ENCODE assay signal across 8 cellular contexts in genomic region chr7:5692112-5692844, GRCh38.
DNase-seq lines count a peak whose midpoint lies in the region; ATAC-seq and TF ChIP-seq lines count a peak whose summit lies in the region.

No MANE protein-coding gene starts in this region.

- peak overlapping the region; percentile 82 for H3K9ac ChIP-seq in muscle layer of colon (ENCODE audit: low read length)

- intact Hi-C loops in aorta (cut with DNase I): loop anchor here in 1 of 2 donors (5.0 kb wide), 1 partner anchor 270 kb away; the partner anchor contains the start of gene TNRC18

- H3K4me3 ChIP-seq in GM12865 (ENCODE audit: low read depth, low read length) (peak overlapping the region; percentile 64), muscle layer of colon (ENCODE audit: low read depth in 1 of 2, low read length in 2 of 2) (peak overlapping the region; percentile 47 to 64), aorta (ENCODE audit: low read length in 2 of 2) (no peak overlapping the region)

- H3K36me3 ChIP-seq in muscle layer of colon (ENCODE audit: insufficient read depth, low read length) (peaks cover 6% of the 10 kb centered on the region), aorta (ENCODE audit: control insufficient read depth in 1 of 2, insufficient read depth in 2 of 2, low read length in 1 of 2) (no peaks in the 10 kb centered on the region)

- DNase-seq in GM12865 (ENCODE audit: low read depth) (peak; percentile 66), RKO (ENCODE audit: low spot score) (peak; percentile 81), endothelial cell (ENCODE audit: low spot score) (no peak), aorta (peak; percentile 93 to 94), immature natural killer cell (no peak), NCI-H1105 treated with DMSO at 0.1 percent for 48 hours (lab: John Stamatoyannopoulos, UW) (no peak)

- H3K4me1 ChIP-seq in muscle layer of colon (ENCODE audit: insufficient read depth, low read length) (peaks cover 100% of the 10 kb centered on the region), aorta (ENCODE audit: control insufficient read depth in 1 of 2, insufficient read depth in 2 of 2, low read length in 2 of 2) (peaks cover 9% of the 10 kb centered on the region in 2 donors)

- H3K9me3 ChIP-seq in muscle layer of colon (ENCODE audit: low read length) (no peaks in the 10 kb centered on the region), aorta (ENCODE audit: control insufficient read depth, low read length) (no peaks in the 10 kb centered on the region)

- no peaks in the 10 kb centered on the region for H3K27me3 ChIP-seq in muscle layer of colon (ENCODE audit: control insufficient read depth in 1 of 2, insufficient read depth in 2 of 2, low read length in 2 of 2)
- H3K27me3 ChIP-seq in aorta (ENCODE audit: control insufficient read depth in 1 of 2, insufficient read depth in 2 of 2, low read length in 1 of 2): no peaks in the 10 kb centered on the region

- ATAC-seq in aorta (ENCODE audit: low FRiP score) (peak; percentile 84), GM21390 (IDR thresholded peaks at IDR 0.05; ENCODE audit: unreplicated experiment) (no peak)

- H3K4me1 Mint-ChIP-seq in endothelial cell (ENCODE audit: unreplicated experiment) (peaks cover 78% of the 10 kb centered on the region), immature natural killer cell (peaks cover 47 to 70% of the 10 kb centered on the region in 2 donors)

- peak overlapping the region; percentile 89 for H3K27ac Mint-ChIP-seq in endothelial cell (ENCODE audit: unreplicated experiment)
- no peak overlapping the region for H3K27ac Mint-ChIP-seq in immature natural killer cell

- H3K27me3 Mint-ChIP-seq in endothelial cell (ENCODE audit: unreplicated experiment): peaks cover 6% of the 10 kb centered on the region
- peaks cover 0 to 7% (median 3%) of the 10 kb centered on the region in 3 donors for H3K27me3 Mint-ChIP-seq in immature natural killer cell (ENCODE audit: low read depth in 3 of 3)

- H3K9me3 Mint-ChIP-seq in endothelial cell (ENCODE audit: unreplicated experiment): no peaks in the 10 kb centered on the region
- H3K9me3 Mint-ChIP-seq in immature natural killer cell: no peaks in the 10 kb centered on the region

- WGBS in aorta, 2 donors: 0 to 4% methylated on average over 14 of the region's 14 CpGs

- TF ChIP-seq CTCF in GM12865 (IDR thresholded peaks at IDR 0.05; ENCODE audit: insufficient read depth, low read depth, low read length, missing control alignments) (no peak), endothelial cell (IDR thresholded peaks at IDR 0.05; ENCODE audit: unreplicated experiment) (no peak)

- H3K4me3 Mint-ChIP-seq in endothelial cell (ENCODE audit: unreplicated experiment): no peak overlapping the region
- no peak overlapping the region for H3K4me3 Mint-ChIP-seq in immature natural killer cell

- H3K36me3 Mint-ChIP-seq in endothelial cell (ENCODE audit: low read depth, unreplicated experiment) (peaks cover 13% of the 10 kb centered on the region), immature natural killer cell (peaks cover 4 to 15% (median 4%) of the 10 kb centered on the region in 3 donors)

- H3K27ac ChIP-seq in muscle layer of colon (ENCODE audit: low read depth, low read length) (peak overlapping the region; percentile 97), aorta (ENCODE audit: low read depth in 1 of 2, low read length in 2 of 2) (peak overlapping the region; percentile 99 to 100)

Comparison
In these comparisons a context has a peak if more than half of its experiments do, and no peak if none do; other contexts are left out.
1. DNase-seq: peak in GM12865 (single experiment), RKO (single experiment) and aorta (2 of 2); none in endothelial cell (single experiment), immature natural killer cell (0 of 3) and NCI-H1105 treated with DMSO at 0.1 percent for 48 hours (single experiment).
2. H3K4me3 ChIP-seq: peak in GM12865 (single experiment) and muscle layer of colon (2 of 2); none in aorta (0 of 2).